ENCODE assay signal across 8 cellular contexts in the genomic region with DNA sequence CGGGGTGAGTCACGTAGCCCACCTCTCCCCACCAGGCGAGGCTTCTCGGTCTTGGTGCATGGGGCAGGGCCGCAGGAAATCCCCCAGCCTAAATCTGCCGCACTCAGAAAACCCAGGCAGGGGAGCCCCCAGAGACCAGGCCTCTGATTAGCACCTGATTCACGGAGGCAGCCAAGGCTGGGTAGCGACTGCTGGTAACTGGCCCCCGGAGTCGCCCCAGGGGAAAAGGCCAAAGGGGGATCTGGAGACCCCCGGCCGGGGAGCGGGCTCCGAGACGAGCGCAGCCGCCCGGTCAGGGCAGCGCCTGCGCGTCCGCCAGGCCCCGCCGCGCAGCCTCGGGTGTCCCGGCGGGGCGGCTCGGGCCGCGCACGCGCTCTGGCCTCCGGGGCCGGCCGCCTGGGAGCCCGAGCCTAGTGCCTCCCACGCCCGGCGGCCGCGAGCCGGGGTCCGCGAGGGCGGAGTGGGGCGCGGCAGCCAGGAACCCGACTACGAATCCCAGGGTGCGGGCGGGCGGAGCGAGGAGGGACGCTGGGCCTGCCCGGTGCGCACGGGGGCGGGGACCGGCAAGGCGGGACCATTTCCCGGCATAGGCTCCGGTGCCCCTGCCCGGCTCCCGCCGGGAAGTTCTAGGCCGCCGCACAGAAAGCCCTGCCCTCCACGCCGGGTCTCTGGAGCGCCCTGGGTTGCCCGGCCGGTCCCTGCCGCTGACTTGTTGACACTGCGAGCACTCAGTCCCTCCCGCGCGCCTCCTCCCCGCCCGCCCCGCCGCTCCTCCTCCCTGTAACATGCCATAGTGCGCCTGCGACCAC. TPM values are rescaled to one million over a fixed set of nuclear protein-coding genes. Genes with fewer than 3 reads are reported as not detected.
DNase-seq lines count a peak whose midpoint lies in the region; ATAC-seq, FAIRE-seq and TF ChIP-seq lines count a peak whose summit lies in the region.

A gene with protein sequence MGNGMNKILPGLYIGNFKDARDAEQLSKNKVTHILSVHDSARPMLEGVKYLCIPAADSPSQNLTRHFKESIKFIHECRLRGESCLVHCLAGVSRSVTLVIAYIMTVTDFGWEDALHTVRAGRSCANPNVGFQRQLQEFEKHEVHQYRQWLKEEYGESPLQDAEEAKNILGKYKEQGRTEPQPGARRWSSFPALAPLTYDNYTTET (plus strand): TSS at position 791 of the 809 bp plus-strand sequence. CDS start 53 bp downstream, outside the sequence.

- H3K9me3 ChIP-seq in adipocyte (ENCODE audit: control insufficient read depth, low read length) (no peaks in the 10 kb centered on the region), left ventricle myocardium inferior (replicated peaks) (no peaks in the 10 kb centered on the region)

- H3K4me3 ChIP-seq in adipocyte (ENCODE audit: low read length) (peak within 1 kb of the TSS; percentile 85), left ventricle myocardium inferior (peak within 1 kb of the TSS; percentile 85)

- FAIRE-seq in GM12892 (lab: Jason Lieb, UNC), result peak; percentile 84

- peak; percentile 41 for ATAC-seq in HG02763 (IDR thresholded peaks at IDR 0.05; ENCODE audit: unreplicated experiment)

- peak within 1 kb of the TSS; percentile 98 for H3K27ac ChIP-seq in left ventricle myocardium inferior (replicated peaks)

- H3K9ac ChIP-seq in adipocyte (ENCODE audit: low read length), result peak within 1 kb of the TSS; percentile 91

- TF ChIP-seq CTCF in left ventricle myocardium inferior (IDR thresholded peaks at IDR 0.05; ENCODE audit: borderline replicate concordance), result no peak

- DNase-seq in GM12892 (ENCODE audit: insufficient read length) (peak; percentile 96), RPMI7951 (ENCODE audit: low read depth) (peak; percentile 84), adipocyte (ENCODE audit: low read depth) (peak; percentile 95), left ventricle myocardium inferior (peak; percentile 90), retina (peak; percentile 90), NCI-H1417 (lab: John Stamatoyannopoulos, UW) (no peak), NCI-H748 (lab: John Stamatoyannopoulos, UW; ENCODE audit: unreplicated experiment) (no peak)

- H3K27me3 ChIP-seq in adipocyte (replicated peaks; ENCODE audit: control insufficient read depth, insufficient read depth, low read length) (no peaks in the 10 kb centered on the region), left ventricle myocardium inferior (ENCODE audit: low read depth) (no peaks in the 10 kb centered on the region)

- peaks cover 35% of the 10 kb centered on the region for H3K4me1 ChIP-seq in adipocyte (ENCODE audit: control insufficient read depth, insufficient read depth, low read length)
- H3K4me1 ChIP-seq in left ventricle myocardium inferior, result peaks cover 52% of the 10 kb centered on the region

- TF ChIP-seq POLR2A in GM12892 (IDR thresholded peaks at IDR 0.05; ENCODE audit: low read depth, low read length), result peak; percentile 83

- H3K36me3 ChIP-seq in adipocyte (ENCODE audit: control insufficient read depth, insufficient read depth, low read length, severe bottlenecking) (no peaks in the 10 kb centered on the region), left ventricle myocardium inferior (no peaks in the 10 kb centered on the region)

- intact Hi-C loops in left ventricle myocardium inferior (cut with micrococcal nuclease), result no loop called here

RNA-seq across cellular contexts. Expression of the gene that starts here (rescaled TPM):
- polyA plus RNA-seq in GM12892 (2012; ENCODE audit: missing spikeins), result 89.0 TPM
- 10.5 and 15.6 TPM in 2 replicates for total RNA-seq in RPMI7951 (2014; rRNA removed; shearing (Covaris generic))
- 48.0 TPM for total RNA-seq in left ventricle myocardium inferior

Comparison
In these comparisons a context has a peak if more than half of its experiments do, and no peak if none do; other contexts are left out.
1. DNase-seq: peak in GM12892 (single experiment), RPMI7951 (single experiment), adipocyte (single experiment), left ventricle myocardium inferior (single experiment) and retina (single experiment); none in NCI-H1417 (0 of 3) and NCI-H748 (single experiment).